8 cellular contexts compared by ENCODE assay signal in genomic region chr12:75479963-75480461, GRCh38. TPM values are rescaled to one million over a fixed set of nuclear protein-coding genes. Genes with fewer than 3 reads are reported as not detected.
DNase-seq lines count a peak whose midpoint lies in the region; ATAC-seq and TF ChIP-seq lines count a peak whose summit lies in the region.

No MANE protein-coding gene starts in this region.

- H3K4me3 ChIP-seq in AG09309 (ENCODE audit: control insufficient read depth, low read depth, low read length) (peak overlapping the region; percentile 27), endodermal cell (ENCODE audit: low read length) (no peak overlapping the region)

- H3K27me3 ChIP-seq in endodermal cell (ENCODE audit: control insufficient read depth, insufficient read depth, low read length, poor library complexity, severe bottlenecking): no peaks in the 10 kb centered on the region

- no peak overlapping the region for H3K9ac ChIP-seq in endodermal cell (ENCODE audit: extremely low read depth, low read length, poor library complexity, severe bottlenecking)

- H3K4me3 Mint-ChIP-seq in memory B cell: peak overlapping the region; percentile 94
- H3K4me3 Mint-ChIP-seq in endodermal cell: no peak overlapping the region

- TF ChIP-seq CTCF in AG09309 (IDR thresholded peaks at IDR 0.05; ENCODE audit: control insufficient read depth, insufficient read depth, low read depth, low read length, missing control alignments) (no peak), endodermal cell (conservative IDR thresholded peaks at IDR 0.05) (no peak)

- peaks cover 16% of the 10 kb centered on the region for H3K36me3 Mint-ChIP-seq in memory B cell
- no peaks in the 10 kb centered on the region for H3K36me3 Mint-ChIP-seq in endodermal cell (ENCODE audit: low read depth)

- no peaks in the 10 kb centered on the region for H3K9me3 ChIP-seq in endodermal cell (ENCODE audit: control insufficient read depth, low read length)

- peak; percentile 56 for DNase-seq in AG09309 (ENCODE audit: low read depth)
- peak; percentile 85 for DNase-seq in astrocyte of the hippocampus (ENCODE audit: low read depth, low spot score)
- DNase-seq in memory B cell (ENCODE audit: low spot score in 2 of 2): no peak
- DNase-seq in iPS-NIHi11 (ENCODE audit: low spot score): no peak
- DNase-seq in endodermal cell: no peak
- DNase-seq in substantia nigra (lab: John Stamatoyannopoulos, UW): no peak

- peaks cover 11% of the 10 kb centered on the region for H3K4me1 ChIP-seq in endodermal cell (ENCODE audit: control insufficient read depth, insufficient read depth, low read length)

- H3K9me3 Mint-ChIP-seq in memory B cell: no peaks in the 10 kb centered on the region
- H3K9me3 Mint-ChIP-seq in endodermal cell: no peaks in the 10 kb centered on the region

- H3K27me3 Mint-ChIP-seq in memory B cell (no peaks in the 10 kb centered on the region), endodermal cell (ENCODE audit: insufficient read depth) (no peaks in the 10 kb centered on the region)

- peak overlapping the region; percentile 97 for H3K27ac Mint-ChIP-seq in memory B cell
- no peak overlapping the region for H3K27ac Mint-ChIP-seq in endodermal cell

- peak; percentile 33 for ATAC-seq in GM19351 (IDR thresholded peaks at IDR 0.05; ENCODE audit: unreplicated experiment)
- peak; percentile 36 for ATAC-seq in HG03457 (IDR thresholded peaks at IDR 0.05; ENCODE audit: unreplicated experiment)
- peak; percentile 33 for ATAC-seq in memory B cell (ENCODE audit: low read depth)

- H3K4me1 Mint-ChIP-seq in memory B cell (peaks cover 44% of the 10 kb centered on the region), endodermal cell (peaks cover 26% of the 10 kb centered on the region)

- WGBS in endodermal cell (ENCODE audit: insufficient coverage in 1 of 2, insufficient read length in 1 of 2), 2 experiments: 85% methylated on average over 2 of the region's 2 CpGs; no CpG with 5 or more reads in 1 of the 2 experiments

- no peaks in the 10 kb centered on the region for H3K36me3 ChIP-seq in endodermal cell (ENCODE audit: control insufficient read depth, insufficient read depth, low read length)

- no peak overlapping the region for H3K27ac ChIP-seq in endodermal cell (ENCODE audit: low read depth, low read length)
- H3K27ac ChIP-seq in substantia nigra (ENCODE audit: low read depth, low read length, poor library complexity, severe bottlenecking): no peak overlapping the region

RNA-seq across cellular contexts. Expression of gene GLIPR1, which starts 0.5 kb away (rescaled TPM):
- under 1 TPM; 0.22 to 0.29 TPM for total RNA-seq in endodermal cell
- polyA plus RNA-seq in endodermal cell (2013, experiment 1 of 2): 1.7 TPM
- polyA plus RNA-seq in endodermal cell (2013, experiment 2 of 2): 3.1 TPM

RNA-seq across cellular contexts. Expression of gene KRR1, which starts 31.4 kb away (rescaled TPM):
- 10 to 100 TPM; 60.7 to 75.2 TPM for total RNA-seq in endodermal cell
- 33.0 TPM for polyA plus RNA-seq in endodermal cell (2013, experiment 1 of 2)
- 37.5 TPM for polyA plus RNA-seq in endodermal cell (2013, experiment 2 of 2)

Comparison
In these comparisons a context has a peak if more than half of its experiments do, and no peak if none do; other contexts are left out.
1. DNase-seq: peak in AG09309 (single experiment) and astrocyte of the hippocampus (single experiment); none in memory B cell (0 of 2), iPS-NIHi11 (single experiment), endodermal cell (single experiment) and substantia nigra (0 of 49).
2. Peak in every context shown above with its lines, with median percentiles within 50 percentile points of each other: ATAC-seq.